ENCODE assay signal across 16 cellular contexts in genomic region chr5:125274938-125275759, GRCh38.
DNase-seq lines count a peak whose midpoint lies in the region; ATAC-seq, FAIRE-seq and TF ChIP-seq lines count a peak whose summit lies in the region.
"Had no signal": no experiment of that assay in that cellular context is flagged by ENCODE, and none has a peak within 500 bp of the region (broad histone marks: within the 10 kb centered on the region; RNA-seq: fewer than 3 reads in every experiment).

No MANE protein-coding gene starts in this region.

- TF ChIP-seq EP300 in HepG2 (IDR thresholded peaks at IDR 0.05; ENCODE audit: low read depth in 2 of 2, low read length in 2 of 2) = no peak
- no peak for TF ChIP-seq EP300 in HepG2 (CRISPR knock-in tag; IDR thresholded peaks at IDR 0.05; ENCODE audit: borderline replicate concordance)

- H3K9ac ChIP-seq in astrocyte (ENCODE audit: low read length) = no peak overlapping the region
- H3K9ac ChIP-seq in mammary epithelial cell (ENCODE audit: insufficient read depth, low read length) = no peak overlapping the region
- no peak overlapping the region for H3K9ac ChIP-seq in HepG2 (ENCODE audit: insufficient read depth, low read depth, low read length)

- BruUV-seq in mammary epithelial cell (replicated peaks; lab: Mats Ljungman, UMichigan) = no TSS peak
- no TSS peak for BruUV-seq in HepG2 (replicated peaks; lab: Mats Ljungman, UMichigan)

- POLR2A ChIA-PET in HepG2 (lab: Yijun Ruan, JAX) = no interaction called here

- no peaks in the 10 kb centered on the region for H3K36me3 ChIP-seq in astrocyte (ENCODE audit: insufficient read depth, low read length)
- H3K36me3 ChIP-seq in mammary epithelial cell (ENCODE audit: insufficient read depth, low read length) = no peaks in the 10 kb centered on the region
- H3K36me3 ChIP-seq in HepG2 (replicated peaks in 1 of 2; ENCODE audit: control insufficient read depth in 1 of 2, insufficient read depth in 2 of 2, low read length in 2 of 2) = no peaks in the 10 kb centered on the region

- intact Hi-C loops in mammary epithelial cell (cut with micrococcal nuclease) = loop anchor here (5.0 kb wide), 1 partner anchor 137 kb away; no protein-coding TSS in a partner anchor
- intact Hi-C loops in HepG2 (cut with micrococcal nuclease; ENCODE audit: unreplicated experiment) = no loop called here

- H3K4me3 Mint-ChIP-seq in astrocyte (ENCODE audit: unreplicated experiment) (no peak overlapping the region), mesothelial cell of epicardium (no peak overlapping the region)
- H3K4me3 Mint-ChIP-seq: activated CD4-positive, alpha-beta memory T cell treated with anti-CD3 and anti-CD28 coated beads, Interleukin-2, amount 10 ng/mL, durations not matched to agents 7 days and 5 days; T-helper 2 cell treated with Interferon-gamma antibody and Interleukin-4, amounts not matched to agents 5 μg/mL and 100 μg/mL, for 36 hours had no signal

- WGBS in mammary epithelial cell (ENCODE audit: low coverage, missing lambda C conversion rate) = 100% methylated on average over 1 of the region's 1 CpG
- 0% methylated on average over 1 of the region's 1 CpG for WGBS in HepG2 (ENCODE audit: low lambda C conversion rate)

- CTCF ChIA-PET in mammary epithelial cell (lab: Charles Lee; ENCODE audit: low non-redundant PET) = no interaction called here
- CTCF ChIA-PET in HepG2 (lab: Yijun Ruan, JAX; ENCODE audit: low intra/inter-chr PET ratio, low total read pairs) = no interaction called here

- TF ChIP-seq CTCF in astrocyte (IDR thresholded peaks at IDR 0.05; ENCODE audit: insufficient read depth, low read depth, low read length) (no peak), mesothelial cell of epicardium (IDR thresholded peaks at IDR 0.05; ENCODE audit: unreplicated experiment) (no peak), mammary epithelial cell (conservative IDR thresholded peaks at IDR 0.05 in 1 of 2, IDR thresholded peaks at IDR 0.05 in 1 of 2; ENCODE audit: extremely low read depth in 1 of 2, insufficient read depth in 1 of 2, low read depth in 1 of 2, low read length in 2 of 2) (no peak), HepG2 (CRISPR knock-in tag; IDR thresholded peaks at IDR 0.05) (no peak)

- H4K20me1 ChIP-seq in astrocyte (ENCODE audit: insufficient read depth, low read length) = no peaks in the 10 kb centered on the region
- H4K20me1 ChIP-seq in mammary epithelial cell (ENCODE audit: insufficient read depth, low read length) = no peaks in the 10 kb centered on the region
- no peaks in the 10 kb centered on the region for H4K20me1 ChIP-seq in HepG2 (ENCODE audit: insufficient read depth, low read length)

- H2AFZ ChIP-seq in astrocyte (ENCODE audit: low read depth, low read length) = no peak overlapping the region
- no peak overlapping the region for H2AFZ ChIP-seq in mammary epithelial cell (ENCODE audit: low read depth, low read length)
- no peak overlapping the region for H2AFZ ChIP-seq in HepG2 (ENCODE audit: low read length)

- ATAC-seq in HG03565 (IDR thresholded peaks at IDR 0.05; ENCODE audit: unreplicated experiment) = no peak
- ATAC-seq in HG02870 (IDR thresholded peaks at IDR 0.05; ENCODE audit: unreplicated experiment) = no peak
- no peak for ATAC-seq in HepG2
- ATAC-seq: activated naive CD4-positive, alpha-beta T cell treated with anti-CD3 and anti-CD28 coated beads, Interleukin-2, amount 50 U/mL, for 72 hours had no signal

- H3K9me3 ChIP-seq in astrocyte (ENCODE audit: insufficient read depth, low read depth, low read length) (no peaks in the 10 kb centered on the region), mammary epithelial cell (replicated peaks; ENCODE audit: insufficient read depth, low read length) (no peaks in the 10 kb centered on the region), HepG2 (ENCODE audit: low read length) (no peaks in the 10 kb centered on the region)

- H3K79me2 ChIP-seq in astrocyte (ENCODE audit: insufficient read depth, low read length) = no peaks in the 10 kb centered on the region
- no peaks in the 10 kb centered on the region for H3K79me2 ChIP-seq in mammary epithelial cell (ENCODE audit: insufficient read depth, low read length)
- no peaks in the 10 kb centered on the region for H3K79me2 ChIP-seq in HepG2 (ENCODE audit: insufficient read depth, low read length)

- FAIRE-seq in astrocyte (lab: Jason Lieb, UNC) (no peak), HepG2 (lab: Jason Lieb, UNC) (no peak)

- no peak for TF ChIP-seq RAD21 in HepG2 (CRISPR knock-in tag; IDR thresholded peaks at IDR 0.05)

- no peaks in the 10 kb centered on the region for H3K27me3 ChIP-seq in astrocyte (ENCODE audit: insufficient read depth, low read length)
- no peaks in the 10 kb centered on the region for H3K27me3 ChIP-seq in mammary epithelial cell (ENCODE audit: insufficient read depth, low read length)
- H3K27me3 ChIP-seq in HepG2 (ENCODE audit: control insufficient read depth in 1 of 2, insufficient read depth in 2 of 2, low read length in 2 of 2) = no peaks in the 10 kb centered on the region; a peak in 1 of 5 replicates

- DNase-seq in EH (ENCODE audit: low read depth) (peak; percentile 48), NCI-H2081 treated with DMSO at 0.1 percent for 48 hours (lab: John Stamatoyannopoulos, UW) (peak; percentile 50), astrocyte (ENCODE audit: low read depth) (peak; percentile 38), mesothelial cell of epicardium (ENCODE audit: low spot score in 2 of 2, unreplicated experiment in 2 of 2) (no peak), mammary epithelial cell (no peak), HepG2 (ENCODE audit: low spot score) (no peak)
- DNase-seq: activated CD4-positive, alpha-beta memory T cell treated with anti-CD3 and anti-CD28 coated beads, Interleukin-2, amount 10 ng/mL, durations not matched to agents 7 days and 5 days; OCI-M1 had no signal

- H3K9me3 Mint-ChIP-seq in astrocyte (ENCODE audit: unreplicated experiment) (peaks cover 2% of the 10 kb centered on the region), mesothelial cell of epicardium (no peaks in the 10 kb centered on the region)
- H3K9me3 Mint-ChIP-seq: activated CD4-positive, alpha-beta memory T cell treated with anti-CD3 and anti-CD28 coated beads, Interleukin-2, amount 10 ng/mL, durations not matched to agents 7 days and 5 days; T-helper 2 cell treated with Interferon-gamma antibody and Interleukin-4, amounts not matched to agents 5 μg/mL and 100 μg/mL, for 36 hours had no signal

- in situ Hi-C loops in mammary epithelial cell (cut with MboI; ENCODE audit: low sequenced_read_pairs in 2 of 2) (no loop called here), HepG2 (cut with HindIII; ENCODE audit: extremely low pct_ligation_motif_present, low pct_unique_long_range_greater_than_20kb) (no loop called here)

- H3K4me2 ChIP-seq in astrocyte (ENCODE audit: low read length) = no peak overlapping the region
- no peak overlapping the region for H3K4me2 ChIP-seq in mammary epithelial cell (ENCODE audit: insufficient read depth, low read depth, low read length)
- no peak overlapping the region for H3K4me2 ChIP-seq in HepG2 (ENCODE audit: low read depth, low read length)

- no peak overlapping the region for H3K4me3 ChIP-seq in astrocyte (ENCODE audit: insufficient read depth, low read depth, low read length)
- H3K4me3 ChIP-seq in mammary epithelial cell (replicated peaks in 1 of 3; ENCODE audit: insufficient read depth in 1 of 3, low read depth in 2 of 3, low read length in 3 of 3) = no peak overlapping the region
- H3K4me3 ChIP-seq in HepG2 (replicated peaks in 1 of 3; ENCODE audit: insufficient read depth in 1 of 3, low read depth in 2 of 3, low read length in 3 of 3) = no peak overlapping the region
- H3K4me3 ChIP-seq: coronary artery, lung had no signal

- no peaks in the 10 kb centered on the region for H3K36me3 Mint-ChIP-seq in astrocyte (ENCODE audit: low read depth, unreplicated experiment)
- no peaks in the 10 kb centered on the region for H3K36me3 Mint-ChIP-seq in mesothelial cell of epicardium

- H3K27me3 Mint-ChIP-seq in astrocyte (ENCODE audit: low read depth, unreplicated experiment) = no peaks in the 10 kb centered on the region
- no peaks in the 10 kb centered on the region for H3K27me3 Mint-ChIP-seq in mesothelial cell of epicardium (ENCODE audit: low read depth)
- H3K27me3 Mint-ChIP-seq: activated CD4-positive, alpha-beta memory T cell treated with anti-CD3 and anti-CD28 coated beads, Interleukin-2, amount 10 ng/mL, durations not matched to agents 7 days and 5 days; progenitor cell of endocrine pancreas had no signal

- H3K27ac Mint-ChIP-seq in astrocyte (ENCODE audit: unreplicated experiment) (no peak overlapping the region), mesothelial cell of epicardium (peak overlapping the region; percentile 82)
- H3K27ac Mint-ChIP-seq: activated CD4-positive, alpha-beta memory T cell treated with anti-CD3 and anti-CD28 coated beads, Interleukin-2, amount 10 ng/mL, durations not matched to agents 7 days and 5 days; activated naive CD4-positive, alpha-beta T cell treated with anti-CD3 and anti-CD28 coated beads, Interleukin-2, amount 50 U/mL, for 72 hours; progenitor cell of endocrine pancreas; T-helper 2 cell treated with Interferon-gamma antibody and Interleukin-4, amounts not matched to agents 5 μg/mL and 100 μg/mL, for 36 hours had no signal

- H3K4me1 Mint-ChIP-seq in astrocyte (ENCODE audit: low read depth, unreplicated experiment) = peaks cover 32% of the 10 kb centered on the region
- peaks cover 82% of the 10 kb centered on the region for H3K4me1 Mint-ChIP-seq in mesothelial cell of epicardium
- H3K4me1 Mint-ChIP-seq: activated CD4-positive, alpha-beta memory T cell treated with anti-CD3 and anti-CD28 coated beads, Interleukin-2, amount 10 ng/mL, durations not matched to agents 7 days and 5 days had no signal

- H3K4me1 ChIP-seq in astrocyte (ENCODE audit: insufficient read depth, low read length) (peaks cover 25% of the 10 kb centered on the region), mammary epithelial cell (ENCODE audit: insufficient read depth, low read length) (peaks cover 19% of the 10 kb centered on the region), HepG2 (ENCODE audit: insufficient read depth, low read length) (no peaks in the 10 kb centered on the region)

- no peak for TF ChIP-seq POLR2A in HepG2 (IDR thresholded peaks at IDR 0.05; ENCODE audit: insufficient read depth in 1 of 2, low read depth in 2 of 2, low read length in 2 of 2)

- H3K27ac ChIP-seq in astrocyte (ENCODE audit: low read depth, low read length) (no peak overlapping the region), mammary epithelial cell (ENCODE audit: insufficient read depth, low read depth, low read length) (no peak overlapping the region), HepG2 (ENCODE audit: extremely low read length, insufficient read depth, low read length) (no peak overlapping the region)
- H3K27ac ChIP-seq: C4-2B, coronary artery had no signal

- dilution Hi-C loops in mammary epithelial cell (cut with HindIII; ENCODE audit: low sequenced_read_pairs) = no loop called here

TF ChIP-seq in HepG2, 621 proteins besides CTCF, POLR2A, EP300 and RAD21 (continues in another document):
- TF ChIP-seq ETV6 (CRISPR knock-in tag; conservative IDR thresholded peaks at IDR 0.05) (no peak), ZBTB8A (CRISPR knock-in tag; IDR thresholded peaks at IDR 0.05; ENCODE audit: borderline replicate concordance, low read depth) (no peak), EZH2 (conservative IDR thresholded peaks at IDR 0.05; ENCODE audit: low read depth, low read length) (no peak), ZFP36L1 (CRISPR knock-in tag; IDR thresholded peaks at IDR 0.05) (no peak), ZNF496 (CRISPR knock-in tag; IDR thresholded peaks at IDR 0.05; ENCODE audit: insufficient replicate concordance) (no peak)

Comparison
In these comparisons a context has a peak if more than half of its experiments do, and no peak if none do; other contexts are left out.
1. DNase-seq: peak in EH (single experiment), NCI-H2081 treated with DMSO at 0.1 percent for 48 hours (single experiment) and astrocyte (single experiment); none in mesothelial cell of epicardium (0 of 2), mammary epithelial cell (single experiment) and HepG2 (single experiment).